14 cellular contexts compared by ENCODE assay signal in the genomic region with DNA sequence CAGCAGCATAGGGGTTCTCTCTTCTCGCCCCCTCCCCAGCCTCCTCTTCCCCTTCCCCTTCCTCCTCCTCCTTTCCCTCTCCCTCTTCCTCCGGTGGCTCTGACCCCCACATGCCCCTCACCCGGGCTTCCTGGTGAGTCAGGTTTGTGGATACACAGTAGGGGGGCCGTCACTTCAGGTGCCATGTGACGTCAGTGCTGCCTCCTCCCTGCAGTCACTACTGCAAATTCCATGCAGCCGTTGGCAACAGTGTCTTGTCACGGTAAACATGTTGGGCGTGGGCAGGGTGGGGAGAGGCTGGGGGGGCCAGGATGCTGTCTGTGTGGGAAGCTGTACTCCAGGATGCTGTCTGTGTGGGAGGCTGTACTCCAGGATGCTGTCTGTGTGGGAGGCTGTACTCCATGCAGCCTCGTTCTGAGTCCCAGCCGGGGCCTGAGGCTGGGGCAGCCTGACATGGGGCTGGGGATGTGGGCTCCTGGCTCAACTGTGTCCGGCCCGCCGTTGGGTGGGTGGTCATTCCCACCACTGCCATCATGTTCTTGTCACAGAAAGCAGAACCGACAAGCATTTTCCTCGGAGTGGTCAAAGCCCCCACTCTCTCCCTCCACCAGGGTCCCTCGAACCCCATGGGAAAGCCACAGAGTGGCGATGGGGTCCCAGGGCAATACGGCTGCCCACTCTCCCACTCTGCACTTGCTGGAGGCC. TPM values are rescaled to one million over a fixed set of nuclear protein-coding genes. Genes with fewer than 3 reads are reported as not detected.
DNase-seq lines count a peak whose midpoint lies in the region; ATAC-seq and TF ChIP-seq lines count a peak whose summit lies in the region.
"Had no signal": no experiment of that assay in that cellular context is flagged by ENCODE, and none has a peak within 500 bp of the region (broad histone marks: within the 10 kb centered on the region; RNA-seq: fewer than 3 reads in every experiment).

No MANE protein-coding gene starts in this region.

- H3K4me3 ChIP-seq in MG63: no peak overlapping the region
- H3K4me3 ChIP-seq in naive thymus-derived CD4-positive, alpha-beta T cell (ENCODE audit: low read length): no peak overlapping the region
- H3K4me3 ChIP-seq: breast epithelium, gastroesophageal sphincter had no signal

- no peaks in the 10 kb centered on the region for H3K4me1 Mint-ChIP-seq in naive thymus-derived CD4-positive, alpha-beta T cell
- H3K4me1 Mint-ChIP-seq: IgD-negative memory B cell had no signal

- intact Hi-C loops in naive thymus-derived CD4-positive, alpha-beta T cell (cut with micrococcal nuclease): no loop called here

- H3K4me1 ChIP-seq in naive thymus-derived CD4-positive, alpha-beta T cell (ENCODE audit: control insufficient read depth in 2 of 2, insufficient read depth in 2 of 2, low read length in 2 of 2): no peaks in the 10 kb centered on the region
- H3K4me1 ChIP-seq: gastroesophageal sphincter had no signal

- no peak overlapping the region for H3K27ac ChIP-seq in naive thymus-derived CD4-positive, alpha-beta T cell (ENCODE audit: low read depth, low read length)
- H3K27ac ChIP-seq: breast epithelium, gastroesophageal sphincter had no signal

- DNase-seq in DMS53 treated with DMSO at 0.1 percent for 48 hours (lab: John Stamatoyannopoulos, UW; ENCODE audit: unreplicated experiment) (peak; percentile 17), MG63 (peak; percentile 28), dermis blood vessel endothelial cell (peak; percentile 74), lung microvascular endothelial cell (ENCODE audit: low read depth in 2 of 2) (peak; percentile 51 to 85), GM10248 (ENCODE audit: extremely low spot score) (no peak), NCI-H524 treated with DMSO at 0.1 percent for 48 hours (lab: John Stamatoyannopoulos, UW) (no peak)
- no peak for DNase-seq in naive thymus-derived CD4-positive, alpha-beta T cell
- DNase-seq: NCI-H446; stimulated activated CD4-positive, alpha-beta T cell treated with anti-CD3 and anti-CD28 coated beads, Interleukin-12 subunit alpha, Interleukin-12 subunit beta, amount 100 ng/mL, for 4 hours had no signal

- H3K27ac Mint-ChIP-seq in naive thymus-derived CD4-positive, alpha-beta T cell: no peak overlapping the region

- no peak for TF ChIP-seq CTCF in GM10248 (IDR thresholded peaks at IDR 0.05; ENCODE audit: control extremely low read depth, extremely low read depth, low read depth, missing control alignments)

- peaks cover 10% of the 10 kb centered on the region for H3K27me3 ChIP-seq in MG63
- H3K27me3 ChIP-seq in naive thymus-derived CD4-positive, alpha-beta T cell (ENCODE audit: control insufficient read depth in 2 of 2, insufficient read depth in 2 of 2, low read length in 2 of 2): no peaks in the 10 kb centered on the region

- peaks cover 0 to 15% (median 0%) of the 10 kb centered on the region in 5 donors for H3K27me3 Mint-ChIP-seq in naive thymus-derived CD4-positive, alpha-beta T cell

- no peaks in the 10 kb centered on the region for H3K9me3 ChIP-seq in MG63
- no peaks in the 10 kb centered on the region for H3K9me3 ChIP-seq in naive thymus-derived CD4-positive, alpha-beta T cell (ENCODE audit: control insufficient read depth in 2 of 3, low read length in 3 of 3)
- H3K9me3 ChIP-seq: breast epithelium, gastroesophageal sphincter had no signal

- ATAC-seq in GM18858 (IDR thresholded peaks at IDR 0.05; ENCODE audit: unreplicated experiment): no peak
- ATAC-seq in naive thymus-derived CD4-positive, alpha-beta T cell: no peak

- no peak overlapping the region for H3K4me3 Mint-ChIP-seq in naive thymus-derived CD4-positive, alpha-beta T cell
- H3K4me3 Mint-ChIP-seq: IgD-negative memory B cell had no signal

- no peaks in the 10 kb centered on the region for H3K36me3 Mint-ChIP-seq in naive thymus-derived CD4-positive, alpha-beta T cell
- H3K36me3 Mint-ChIP-seq: IgD-negative memory B cell had no signal

- CTCF ChIA-PET in GM10248 (lab: Yijun Ruan, JAX): no interaction called here
- CTCF ChIA-PET in naive thymus-derived CD4-positive, alpha-beta T cell (lab: Charles Lee): no interaction called here

- no peaks in the 10 kb centered on the region for H3K36me3 ChIP-seq in MG63
- no peaks in the 10 kb centered on the region for H3K36me3 ChIP-seq in naive thymus-derived CD4-positive, alpha-beta T cell (ENCODE audit: control insufficient read depth in 2 of 3, insufficient read depth in 3 of 3, low read length in 3 of 3)
- H3K36me3 ChIP-seq: breast epithelium, gastroesophageal sphincter had no signal

- H3K9me3 Mint-ChIP-seq in naive thymus-derived CD4-positive, alpha-beta T cell: peaks cover 0 to 3% (median 0%) of the 10 kb centered on the region in 11 donors

- POLR2A ChIA-PET in GM10248 (lab: Yijun Ruan, JAX): no interaction called here
- POLR2A ChIA-PET in naive thymus-derived CD4-positive, alpha-beta T cell (lab: Charles Lee): no interaction called here

RNA-seq across cellular contexts. Expression of a gene that starts 2.4 kb away (rescaled TPM):
- total RNA-seq in MG63 (2014; rRNA removed; shearing (Covaris generic); ENCODE audit: low replicate concordance): not detected in 2 replicates
- total RNA-seq in dermis blood vessel endothelial cell: not detected in 2 replicates
- total RNA-seq in lung microvascular endothelial cell: not detected in 2 replicates
- total RNA-seq in naive thymus-derived CD4-positive, alpha-beta T cell: not detected
- not detected for polyA plus RNA-seq in naive thymus-derived CD4-positive, alpha-beta T cell
- total RNA-seq: T-helper 1 cell treated with Interleukin-12 subunit alpha and Interleukin-12 subunit beta and Interleukin-4 antibody, amounts not matched to agents 30 ng/mL and 1 ng/mL, for 36 hours had no signal
- polyA plus RNA-seq: IgD-negative memory B cell had no signal

RNA-seq across cellular contexts. Expression of a gene that starts 35.8 kb away (rescaled TPM):
- total RNA-seq in MG63 (2014; rRNA removed; shearing (Covaris generic); ENCODE audit: low replicate concordance): not detected in 2 replicates
- total RNA-seq in dermis blood vessel endothelial cell (not detected in 2 replicates), lung microvascular endothelial cell (not detected in 2 replicates)
- not detected for total RNA-seq in naive thymus-derived CD4-positive, alpha-beta T cell
- polyA plus RNA-seq in naive thymus-derived CD4-positive, alpha-beta T cell: not detected
- total RNA-seq: T-helper 1 cell treated with Interleukin-12 subunit alpha and Interleukin-12 subunit beta and Interleukin-4 antibody, amounts not matched to agents 30 ng/mL and 1 ng/mL, for 36 hours had no signal
- polyA plus RNA-seq: IgD-negative memory B cell had no signal

Comparison
In these comparisons a context has a peak if more than half of its experiments do, and no peak if none do; other contexts are left out.
1. DNase-seq: peak in DMS53 treated with DMSO at 0.1 percent for 48 hours (single experiment), MG63 (single experiment), dermis blood vessel endothelial cell (single experiment) and lung microvascular endothelial cell (2 of 2); none in GM10248 (single experiment), NCI-H524 treated with DMSO at 0.1 percent for 48 hours (single experiment) and naive thymus-derived CD4-positive, alpha-beta T cell (0 of 9).